In genomic region chr2:207933396-207934045, GRCh38 we compare ENCODE assay signal across 24 cellular contexts.
DNase-seq lines count a peak whose midpoint lies in the region; ATAC-seq and TF ChIP-seq lines count a peak whose summit lies in the region.
"Had no signal": no experiment of that assay in that cellular context is flagged by ENCODE, and none has a peak within 500 bp of the region (broad histone marks: within the 10 kb centered on the region; RNA-seq: fewer than 3 reads in every experiment).

No MANE protein-coding gene starts in this region.

- H3K27ac Mint-ChIP-seq in activated CD4-positive, alpha-beta memory T cell treated with anti-CD3 and anti-CD28 coated beads for 36 hours: no peak overlapping the region
- H3K27ac Mint-ChIP-seq: activated naive CD4-positive, alpha-beta T cell treated with anti-CD3 and anti-CD28 coated beads, Interleukin-2, amount 50 U/mL, for 24 hours; activated T-helper 17 cell treated with anti-CD3 and anti-CD28 coated beads, Interleukin-2, amount 50 U/mL, for 72 hours; HFFc6; mesothelial cell of epicardium; naive thymus-derived CD4-positive, alpha-beta T cell; stimulated activated memory B cell treated with anti-CD40 and anti-IgM and Interleukin-4, amounts not matched to agents 10 μg/mL and 1 μg/mL and 100 μg/mL, for 72 hours had no signal

- H3K4me3 Mint-ChIP-seq in activated CD4-positive, alpha-beta memory T cell treated with anti-CD3 and anti-CD28 coated beads for 36 hours: no peak overlapping the region
- H3K4me3 Mint-ChIP-seq: activated naive CD4-positive, alpha-beta T cell treated with anti-CD3 and anti-CD28 coated beads, Interleukin-2, amount 50 U/mL, for 24 hours; activated T-helper 17 cell treated with anti-CD3 and anti-CD28 coated beads, Interleukin-2, amount 50 U/mL, for 72 hours; HFFc6; mesothelial cell of epicardium; naive thymus-derived CD4-positive, alpha-beta T cell; stimulated activated memory B cell treated with anti-CD40 and anti-IgM and Interleukin-4, amounts not matched to agents 10 μg/mL and 1 μg/mL and 100 μg/mL, for 72 hours had no signal

- H3K27me3 ChIP-seq in right atrium auricular region: no peaks in the 10 kb centered on the region
- no peaks in the 10 kb centered on the region for H3K27me3 ChIP-seq in left lung
- H3K27me3 ChIP-seq: BLaER1 had no signal

- no peaks in the 10 kb centered on the region for H3K9me3 ChIP-seq in right atrium auricular region
- no peaks in the 10 kb centered on the region for H3K9me3 ChIP-seq in left lung
- H3K9me3 ChIP-seq: BLaER1 had no signal

- intact Hi-C loops in Right ventricle myocardium superior (cut with DNase I): no loop called here
- intact Hi-C loops in left lung (cut with DNase I): no loop called here
- intact Hi-C loops in activated CD4-positive, alpha-beta memory T cell treated with anti-CD3 and anti-CD28 coated beads for 36 hours (cut with micrococcal nuclease): no loop called here

- H3K4me1 ChIP-seq in right atrium auricular region: peaks cover 0 to 20% of the 10 kb centered on the region in 2 donors
- peaks cover 0 to 8% of the 10 kb centered on the region in 2 donors for H3K4me1 ChIP-seq in left lung

- H3K4me3 ChIP-seq in right atrium auricular region (no peak overlapping the region), left lung (no peak overlapping the region)
- H3K4me3 ChIP-seq: BLaER1 had no signal

- no peaks in the 10 kb centered on the region for H3K36me3 ChIP-seq in right atrium auricular region
- peaks cover 0 to 14% of the 10 kb centered on the region in 2 donors for H3K36me3 ChIP-seq in left lung

- no peaks in the 10 kb centered on the region for H3K27me3 Mint-ChIP-seq in activated CD4-positive, alpha-beta memory T cell treated with anti-CD3 and anti-CD28 coated beads for 36 hours
- H3K27me3 Mint-ChIP-seq: activated naive CD4-positive, alpha-beta T cell treated with anti-CD3 and anti-CD28 coated beads, Interleukin-2, amount 50 U/mL, for 24 hours; activated T-helper 17 cell treated with anti-CD3 and anti-CD28 coated beads, Interleukin-2, amount 50 U/mL, for 72 hours; naive thymus-derived CD4-positive, alpha-beta T cell; stimulated activated memory B cell treated with anti-CD40 and anti-IgM and Interleukin-4, amounts not matched to agents 10 μg/mL and 1 μg/mL and 100 μg/mL, for 72 hours had no signal

- H3K9me3 Mint-ChIP-seq in activated CD4-positive, alpha-beta memory T cell treated with anti-CD3 and anti-CD28 coated beads for 36 hours: no peaks in the 10 kb centered on the region
- H3K9me3 Mint-ChIP-seq: activated naive CD4-positive, alpha-beta T cell treated with anti-CD3 and anti-CD28 coated beads, Interleukin-2, amount 50 U/mL, for 24 hours; activated T-helper 17 cell treated with anti-CD3 and anti-CD28 coated beads, Interleukin-2, amount 50 U/mL, for 72 hours; HFFc6; mesothelial cell of epicardium; naive thymus-derived CD4-positive, alpha-beta T cell; stimulated activated memory B cell treated with anti-CD40 and anti-IgM and Interleukin-4, amounts not matched to agents 10 μg/mL and 1 μg/mL and 100 μg/mL, for 72 hours had no signal

- no peak for TF ChIP-seq CTCF in right atrium auricular region (IDR thresholded peaks at IDR 0.05)
- TF ChIP-seq CTCF in left lung (IDR thresholded peaks at IDR 0.05): no peak

- no peaks in the 10 kb centered on the region for H3K36me3 Mint-ChIP-seq in activated CD4-positive, alpha-beta memory T cell treated with anti-CD3 and anti-CD28 coated beads for 36 hours

- DNase-seq in Right ventricle myocardium superior (peak; percentile 47), right atrium auricular region (ENCODE audit: low spot score) (no peak), cerebellar cortex (ENCODE audit: low spot score) (peak; percentile 68), left lung (no peak)
- no peak for DNase-seq in activated CD4-positive, alpha-beta memory T cell treated with anti-CD3 and anti-CD28 coated beads for 36 hours
- DNase-seq: ACHN; activated CD8-positive, alpha-beta memory T cell treated with anti-CD3 and anti-CD28 coated beads, Interleukin-2, amount 50 U/mL, for 4 hours; COR-L47; HFFc6; naive thymus-derived CD4-positive, alpha-beta T cell; NCI-H345; NCI-H774; OCI-M1; retina; stimulated activated CD4-positive, alpha-beta T cell treated with anti-CD3 and anti-CD28 coated beads, Interleukin-4, amount 100 ng/mL, for 1 hour had no signal

- peak; percentile 32 for ATAC-seq in Right ventricle myocardium superior (ENCODE audit: poor library complexity)
- ATAC-seq in left lung: peak; percentile 26
- no peak for ATAC-seq in GM21367 (IDR thresholded peaks at IDR 0.05; ENCODE audit: unreplicated experiment)
- ATAC-seq in GM21390 (IDR thresholded peaks at IDR 0.05; ENCODE audit: unreplicated experiment): no peak
- no peak for ATAC-seq in HG03439 (IDR thresholded peaks at IDR 0.05; ENCODE audit: unreplicated experiment)
- ATAC-seq: activated T-helper 17 cell treated with anti-CD3 and anti-CD28 coated beads, Interleukin-2, amount 50 U/mL, for 72 hours; naive thymus-derived CD4-positive, alpha-beta T cell; stimulated activated memory B cell treated with anti-CD40 and anti-IgM and Interleukin-4, amounts not matched to agents 10 μg/mL and 1 μg/mL and 100 μg/mL, for 72 hours had no signal

- H3K4me1 Mint-ChIP-seq in activated CD4-positive, alpha-beta memory T cell treated with anti-CD3 and anti-CD28 coated beads for 36 hours (ENCODE audit: low read depth): no peaks in the 10 kb centered on the region
- H3K4me1 Mint-ChIP-seq: activated naive CD4-positive, alpha-beta T cell treated with anti-CD3 and anti-CD28 coated beads, Interleukin-2, amount 50 U/mL, for 24 hours; activated T-helper 17 cell treated with anti-CD3 and anti-CD28 coated beads, Interleukin-2, amount 50 U/mL, for 72 hours; mesothelial cell of epicardium; naive thymus-derived CD4-positive, alpha-beta T cell; stimulated activated memory B cell treated with anti-CD40 and anti-IgM and Interleukin-4, amounts not matched to agents 10 μg/mL and 1 μg/mL and 100 μg/mL, for 72 hours had no signal

- CTCF ChIA-PET in activated CD4-positive, alpha-beta memory T cell treated with anti-CD3 and anti-CD28 coated beads for 36 hours (lab: Charles Lee): interaction anchor here (1.1 kb wide), 1 partner anchor 96 kb away, joined by 3 read pairs; no protein-coding TSS in a partner anchor

- peak overlapping the region in 1 of 2 donors; percentile 72 for H3K27ac ChIP-seq in right atrium auricular region
- no peak overlapping the region for H3K27ac ChIP-seq in left lung
- H3K27ac ChIP-seq: BLaER1, KMS-11 had no signal

- POLR2A ChIA-PET in activated CD4-positive, alpha-beta memory T cell treated with anti-CD3 and anti-CD28 coated beads for 36 hours (lab: Charles Lee): no interaction called here

Comparison
In these comparisons a context has a peak if more than half of its experiments do, and no peak if none do; other contexts are left out.
1. DNase-seq: peak in Right ventricle myocardium superior (single experiment) and cerebellar cortex (single experiment); none in right atrium auricular region (single experiment), left lung (0 of 2) and activated CD4-positive, alpha-beta memory T cell treated with anti-CD3 and anti-CD28 coated beads for 36 hours (single experiment).
2. ATAC-seq: peak in Right ventricle myocardium superior (single experiment) and left lung (single experiment); none in GM21367 (single experiment), GM21390 (single experiment) and HG03439 (single experiment).